Comparison of ENCODE assay signal across 17 cellular contexts in the genomic region with DNA sequence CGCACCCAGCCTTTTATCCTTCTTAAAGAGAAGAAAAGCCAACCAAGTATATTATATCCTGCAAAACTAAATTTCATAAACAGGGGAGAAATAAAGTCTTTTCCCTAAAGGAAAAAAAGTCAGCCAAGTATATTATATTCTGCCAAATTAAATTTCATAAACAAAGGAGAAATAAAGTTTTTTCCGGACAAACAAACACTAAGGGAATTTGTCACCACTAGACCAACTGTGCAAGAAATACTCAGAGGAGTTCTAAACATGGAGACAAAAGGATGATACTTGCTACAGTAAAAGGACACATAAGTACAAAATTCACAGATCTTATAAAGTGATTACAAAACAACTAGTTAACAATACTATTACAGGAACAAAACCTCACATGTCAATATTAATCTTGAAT.
A peak's percentile ranks its signal among the peaks of the same experiment; 100 is the strongest.
DNase-seq lines count a peak whose midpoint lies in the region; TF ChIP-seq lines count a peak whose summit lies in the region.
"Had no signal": no experiment of that assay in that cellular context is flagged by ENCODE, and none has a peak within 500 bp of the region (broad histone marks: within the 10 kb centered on the region; RNA-seq: fewer than 3 reads in every experiment).

No MANE protein-coding gene starts in this region.

- peak overlapping the region; percentile 31 for H3K27ac Mint-ChIP-seq in activated naive CD4-positive, alpha-beta T cell treated with anti-CD3 and anti-CD28 coated beads, Interleukin-2, amount 50 U/mL, for 24 hours
- H3K27ac Mint-ChIP-seq in dendritic cell treated with granulocyte-macrophage colony-stimulating factor and Interleukin-4, amounts not matched to agents 40 ng/mL and 50 ng/mL, for 4 days: peak overlapping the region; percentile 42
- H3K27ac Mint-ChIP-seq: B cell; CD4-positive, alpha-beta T cell; CD8-positive, alpha-beta T cell had no signal

- H3K4me3 ChIP-seq in HEK293 (ENCODE audit: low read depth, low read length): no peak overlapping the region
- H3K4me3 ChIP-seq: A549; BLaER1 treated with 17β-estradiol and CSF1 and Interleukin-3, amounts not matched to agents 10 nM and 100 nM had no signal

- no peak for DNase-seq in activated naive CD4-positive, alpha-beta T cell treated with Interleukin-2 at 50 U/mL for 16 hours
- no peak for DNase-seq in central memory CD4-positive, alpha-beta T cell
- DNase-seq: AML-193; Caco-2; Calu3; CD4-positive, alpha-beta T cell; CD8-positive, alpha-beta T cell; DMS79 treated with DMSO at 0.1 percent for 48 hours; GF-D8 had no signal

- H3K27me3 Mint-ChIP-seq in activated naive CD4-positive, alpha-beta T cell treated with anti-CD3 and anti-CD28 coated beads, Interleukin-2, amount 50 U/mL, for 24 hours: peaks cover 17% of the 10 kb centered on the region
- H3K27me3 Mint-ChIP-seq in dendritic cell treated with granulocyte-macrophage colony-stimulating factor and Interleukin-4, amounts not matched to agents 40 ng/mL and 50 ng/mL, for 4 days: no peaks in the 10 kb centered on the region

- no peaks in the 10 kb centered on the region for H3K4me1 ChIP-seq in HEK293 (ENCODE audit: control insufficient read depth, insufficient read depth, low read length)
- H3K4me1 ChIP-seq: A549, Caco-2 had no signal

- no peak overlapping the region for H3K27ac ChIP-seq in HEK293 (ENCODE audit: extremely low read depth, low read depth, low read length)
- H3K27ac ChIP-seq: 22Rv1; A549; BLaER1 treated with 17β-estradiol and CSF1 and Interleukin-3, amounts not matched to agents 10 nM and 100 nM; C4-2B had no signal

- H3K9me3 Mint-ChIP-seq in activated naive CD4-positive, alpha-beta T cell treated with anti-CD3 and anti-CD28 coated beads, Interleukin-2, amount 50 U/mL, for 24 hours: peaks cover 18% of the 10 kb centered on the region
- H3K9me3 Mint-ChIP-seq in dendritic cell treated with granulocyte-macrophage colony-stimulating factor and Interleukin-4, amounts not matched to agents 40 ng/mL and 50 ng/mL, for 4 days: peaks cover 62% of the 10 kb centered on the region

- intact Hi-C loops in dendritic cell treated with granulocyte-macrophage colony-stimulating factor and Interleukin-4, amounts not matched to agents 40 ng/mL and 50 ng/mL, for 4 days (cut with micrococcal nuclease): no loop called here

- H3K9me3 ChIP-seq in HEK293 (ENCODE audit: control insufficient read depth, insufficient read depth, low read depth, low read length): no peaks in the 10 kb centered on the region; the same call in none of the 2 replicates

- H3K36me3 Mint-ChIP-seq in activated naive CD4-positive, alpha-beta T cell treated with anti-CD3 and anti-CD28 coated beads, Interleukin-2, amount 50 U/mL, for 24 hours: peaks cover 4% of the 10 kb centered on the region
- H3K36me3 Mint-ChIP-seq in dendritic cell treated with granulocyte-macrophage colony-stimulating factor and Interleukin-4, amounts not matched to agents 40 ng/mL and 50 ng/mL, for 4 days (ENCODE audit: low read depth): peaks cover 74% of the 10 kb centered on the region
- H3K36me3 Mint-ChIP-seq: CD8-positive, alpha-beta T cell had no signal

- CTCF ChIA-PET in HEK293 (lab: Yijun Ruan, JAX): interaction anchor here (1.2 kb wide), 1 partner anchor 23 kb away, joined by 3 read pairs; no protein-coding TSS in a partner anchor

- H3K4me1 Mint-ChIP-seq in activated naive CD4-positive, alpha-beta T cell treated with anti-CD3 and anti-CD28 coated beads, Interleukin-2, amount 50 U/mL, for 24 hours: no peaks in the 10 kb centered on the region
- peaks cover 46% of the 10 kb centered on the region for H3K4me1 Mint-ChIP-seq in dendritic cell treated with granulocyte-macrophage colony-stimulating factor and Interleukin-4, amounts not matched to agents 40 ng/mL and 50 ng/mL, for 4 days (ENCODE audit: low read depth)

- POLR2A ChIA-PET in HEK293 (lab: Yijun Ruan, JAX): no interaction called here

- no peak for TF ChIP-seq CTCF in HEK293 (tag by site-specific recombination; IDR thresholded peaks at IDR 0.05)

- H3K4me3 Mint-ChIP-seq in activated naive CD4-positive, alpha-beta T cell treated with anti-CD3 and anti-CD28 coated beads, Interleukin-2, amount 50 U/mL, for 24 hours: no peak overlapping the region
- H3K4me3 Mint-ChIP-seq in dendritic cell treated with granulocyte-macrophage colony-stimulating factor and Interleukin-4, amounts not matched to agents 40 ng/mL and 50 ng/mL, for 4 days: no peak overlapping the region
- H3K4me3 Mint-ChIP-seq: B cell; CD4-positive, alpha-beta T cell; CD8-positive, alpha-beta T cell had no signal

- no peaks in the 10 kb centered on the region for H3K36me3 ChIP-seq in HEK293 (ENCODE audit: control insufficient read depth in 2 of 2, insufficient read depth in 1 of 2, low read length in 2 of 2)
- H3K36me3 ChIP-seq: BLaER1 treated with 17β-estradiol and CSF1 and Interleukin-3, amounts not matched to agents 10 nM and 100 nM had no signal

TF ChIP-seq in HEK293, 187 proteins besides CTCF, POLR2A, EP300 and RAD21:
- TF ChIP-seq ZNF121 (tag by site-specific recombination; IDR thresholded peaks at IDR 0.05) (no peak), ZNF626 (tag by site-specific recombination; IDR thresholded peaks at IDR 0.05) (0 out of 2 replicates have a peak, but pooled peaks have one; percentile 61), ZNF843 (tag by site-specific recombination; IDR thresholded peaks at IDR 0.05) (no peak), MEIS1 (CRISPR knock-in tag; IDR thresholded peaks at IDR 0.05; ENCODE audit: borderline replicate concordance) (no peak), GLI4 (tag by site-specific recombination; IDR thresholded peaks at IDR 0.05) (no peak), YY2 (tag by site-specific recombination; IDR thresholded peaks at IDR 0.05) (no peak), SETDB1 (IDR thresholded peaks at IDR 0.05; ENCODE audit: insufficient read length, low read length) (peak; percentile 95), ZNF555 (tag by site-specific recombination; conservative IDR thresholded peaks at IDR 0.05) (no peak)
